ENCODE assay signal across 1 cellular context in genomic region chr1:167312871-167313270, GRCh38.
TF ChIP-seq lines count a peak whose summit lies in the region.

No MANE protein-coding gene starts in this region.

TF ChIP-seq in HepG2, 621 proteins besides CTCF, POLR2A, EP300 and RAD21 (continued from another document):
- TF ChIP-seq ZBTB2 (CRISPR knock-in tag; IDR thresholded peaks at IDR 0.05; ENCODE audit: low read depth): no peak
- no peak for TF ChIP-seq AKNA (CRISPR knock-in tag; IDR thresholded peaks at IDR 0.05; ENCODE audit: borderline replicate concordance)
- TF ChIP-seq HOXA5 (CRISPR knock-in tag; IDR thresholded peaks at IDR 0.05): no peak
- no peak for TF ChIP-seq ZNF12 (CRISPR knock-in tag; IDR thresholded peaks at IDR 0.05)
- TF ChIP-seq ZNF564 (CRISPR knock-in tag; IDR thresholded peaks at IDR 0.05): no peak
- TF ChIP-seq ZNF639 (CRISPR knock-in tag; conservative IDR thresholded peaks at IDR 0.05): no peak
- no peak for TF ChIP-seq RARA (CRISPR knock-in tag; IDR thresholded peaks at IDR 0.05)
- TF ChIP-seq HCFC1 (IDR thresholded peaks at IDR 0.05; ENCODE audit: low read depth, low read length): no peak
- no peak for TF ChIP-seq ZBTB7A (CRISPR knock-in tag; IDR thresholded peaks at IDR 0.05)
- TF ChIP-seq MBNL3 (CRISPR knock-in tag; conservative IDR thresholded peaks at IDR 0.05): no peak
- TF ChIP-seq ZNF770 (CRISPR knock-in tag; IDR thresholded peaks at IDR 0.05): no peak
- TF ChIP-seq KLF15 (CRISPR knock-in tag; IDR thresholded peaks at IDR 0.05; ENCODE audit: borderline replicate concordance): no peak
- TF ChIP-seq TEF (CRISPR knock-in tag; IDR thresholded peaks at IDR 0.05): no peak
